Comparison of ENCODE assay signal across 26 cellular contexts in genomic region chr1:194684636-194685035, GRCh38.
"Had no signal": no experiment of that assay in that cellular context is flagged by ENCODE, and none has a peak within 500 bp of the region (broad histone marks: within the 10 kb centered on the region; RNA-seq: fewer than 3 reads in every experiment).

No MANE protein-coding gene starts in this region.

- H3K36me3 Mint-ChIP-seq: activated CD8-positive, alpha-beta memory T cell treated with anti-CD3 and anti-CD28 coated beads, Interleukin-2, amount 10 ng/mL, durations not matched to agents 7 days and 5 days; activated naive CD4-positive, alpha-beta T cell treated with anti-CD3 and anti-CD28 coated beads, Interleukin-2, amount 50 U/mL, for 72 hours; WTC11 had no signal

- DNase-seq: activated CD4-positive, alpha-beta T cell treated with anti-CD3 and anti-CD28 coated beads for 48 hours; activated CD4-positive, alpha-beta T cell treated with anti-CD3 and anti-CD28 coated beads, Interleukin-2, amount 50 U/mL, for 4 hours; activated CD4-positive, CD25-positive, alpha-beta regulatory T cell treated with anti-CD3 and anti-CD28 coated beads, Interleukin-2, amount 50 U/mL, for 72 hours; activated CD8-positive, alpha-beta memory T cell treated with anti-CD3 and anti-CD28 coated beads, Interleukin-2, amount 10 ng/mL, durations not matched to agents 7 days and 5 days; activated CD8-positive, alpha-beta T cell treated with anti-CD3 and anti-CD28 coated beads, Interleukin-2, amount 10 ng/mL, durations not matched to agents 7 days and 5 days; activated effector memory CD4-positive, alpha-beta T cell treated with anti-CD3 and anti-CD28 coated beads, Interleukin-2, amount 50 U/mL, for 16 hours; activated naive CD4-positive, alpha-beta T cell treated with Interleukin-2 at 50 U/mL for 16 hours; activated T-cell treated with anti-CD3 and anti-CD28 coated beads, Interleukin-2, amount 50 U/mL, for 24 hours; aorta; body of pancreas; cerebellar nuclear complex; Kasumi-1; KBM-7; NCI-H1092; NCI-H1417 treated with DMSO at 0.1 percent for 48 hours; NCI-H187; NCI-H2081; NCI-H524; SHP77; T-helper 17 cell; T-helper 9 cell had no signal

- H3K27ac ChIP-seq: body of pancreas, SJSA1 had no signal

- ATAC-seq: activated CD8-positive, alpha-beta memory T cell treated with anti-CD3 and anti-CD28 coated beads, Interleukin-2, amount 10 ng/mL, durations not matched to agents 7 days and 5 days; activated CD8-positive, alpha-beta T cell treated with anti-CD3 and anti-CD28 coated beads, Interleukin-2, amount 10 ng/mL, durations not matched to agents 7 days and 5 days; activated naive CD4-positive, alpha-beta T cell treated with anti-CD3 and anti-CD28 coated beads, Interleukin-2, amount 50 U/mL, for 72 hours; body of pancreas; T-helper 17 cell; WTC11 had no signal

- H3K4me3 Mint-ChIP-seq: activated CD8-positive, alpha-beta memory T cell treated with anti-CD3 and anti-CD28 coated beads, Interleukin-2, amount 10 ng/mL, durations not matched to agents 7 days and 5 days; activated CD8-positive, alpha-beta T cell treated with anti-CD3 and anti-CD28 coated beads, Interleukin-2, amount 10 ng/mL, durations not matched to agents 7 days and 5 days; activated T-cell treated with anti-CD3 and anti-CD28 coated beads, Interleukin-2, amount 50 U/mL, for 24 hours; activated T-helper 1 cell treated with anti-CD3 and anti-CD28 coated beads, Interleukin-12 subunit alpha, Interleukin-12 subunit beta, Interleukin-2, Interleukin-4 antibody, amounts not matched to agents 30 ng/mL and 10 ng/mL and 1 ng/mL, durations not matched to agents 14 hours and 24 hours and 36 hours; T-helper 17 cell; WTC11 had no signal

- H3K9me3 ChIP-seq: body of pancreas, SJSA1 had no signal

- H3K4me1 Mint-ChIP-seq: activated CD8-positive, alpha-beta memory T cell treated with anti-CD3 and anti-CD28 coated beads, Interleukin-2, amount 10 ng/mL, durations not matched to agents 7 days and 5 days; T-helper 17 cell; WTC11 had no signal

- H3K4me3 ChIP-seq: body of pancreas, SJSA1 had no signal

- H3K9me3 Mint-ChIP-seq: activated naive CD4-positive, alpha-beta T cell treated with anti-CD3 and anti-CD28 coated beads, Interleukin-2, amount 50 U/mL, for 72 hours; activated T-cell treated with anti-CD3 and anti-CD28 coated beads, Interleukin-2, amount 50 U/mL, for 24 hours; activated T-helper 1 cell treated with anti-CD3 and anti-CD28 coated beads, Interleukin-12 subunit alpha, Interleukin-12 subunit beta, Interleukin-2, Interleukin-4 antibody, amounts not matched to agents 30 ng/mL and 10 ng/mL and 1 ng/mL, durations not matched to agents 14 hours and 24 hours and 36 hours; WTC11 had no signal

- H3K27me3 Mint-ChIP-seq: activated CD8-positive, alpha-beta memory T cell treated with anti-CD3 and anti-CD28 coated beads, Interleukin-2, amount 10 ng/mL, durations not matched to agents 7 days and 5 days; activated T-cell treated with anti-CD3 and anti-CD28 coated beads, Interleukin-2, amount 50 U/mL, for 24 hours; T-helper 17 cell had no signal

- H3K27me3 ChIP-seq: body of pancreas, SJSA1 had no signal

- FAIRE-seq: colon had no signal

- H3K27ac Mint-ChIP-seq: activated CD8-positive, alpha-beta memory T cell treated with anti-CD3 and anti-CD28 coated beads, Interleukin-2, amount 10 ng/mL, durations not matched to agents 7 days and 5 days; activated CD8-positive, alpha-beta T cell treated with anti-CD3 and anti-CD28 coated beads, Interleukin-2, amount 10 ng/mL, durations not matched to agents 7 days and 5 days; activated naive CD4-positive, alpha-beta T cell treated with anti-CD3 and anti-CD28 coated beads, Interleukin-2, amount 50 U/mL, for 72 hours; activated T-cell treated with anti-CD3 and anti-CD28 coated beads, Interleukin-2, amount 50 U/mL, for 24 hours; activated T-helper 1 cell treated with anti-CD3 and anti-CD28 coated beads, Interleukin-12 subunit alpha, Interleukin-12 subunit beta, Interleukin-2, Interleukin-4 antibody, amounts not matched to agents 30 ng/mL and 10 ng/mL and 1 ng/mL, durations not matched to agents 14 hours and 24 hours and 36 hours; T-helper 17 cell; WTC11 had no signal

- H3K4me1 ChIP-seq: body of pancreas, SJSA1 had no signal

- H3K36me3 ChIP-seq: SJSA1 had no signal
